Comparison of ENCODE assay signal across 24 cellular contexts in the genomic region with DNA sequence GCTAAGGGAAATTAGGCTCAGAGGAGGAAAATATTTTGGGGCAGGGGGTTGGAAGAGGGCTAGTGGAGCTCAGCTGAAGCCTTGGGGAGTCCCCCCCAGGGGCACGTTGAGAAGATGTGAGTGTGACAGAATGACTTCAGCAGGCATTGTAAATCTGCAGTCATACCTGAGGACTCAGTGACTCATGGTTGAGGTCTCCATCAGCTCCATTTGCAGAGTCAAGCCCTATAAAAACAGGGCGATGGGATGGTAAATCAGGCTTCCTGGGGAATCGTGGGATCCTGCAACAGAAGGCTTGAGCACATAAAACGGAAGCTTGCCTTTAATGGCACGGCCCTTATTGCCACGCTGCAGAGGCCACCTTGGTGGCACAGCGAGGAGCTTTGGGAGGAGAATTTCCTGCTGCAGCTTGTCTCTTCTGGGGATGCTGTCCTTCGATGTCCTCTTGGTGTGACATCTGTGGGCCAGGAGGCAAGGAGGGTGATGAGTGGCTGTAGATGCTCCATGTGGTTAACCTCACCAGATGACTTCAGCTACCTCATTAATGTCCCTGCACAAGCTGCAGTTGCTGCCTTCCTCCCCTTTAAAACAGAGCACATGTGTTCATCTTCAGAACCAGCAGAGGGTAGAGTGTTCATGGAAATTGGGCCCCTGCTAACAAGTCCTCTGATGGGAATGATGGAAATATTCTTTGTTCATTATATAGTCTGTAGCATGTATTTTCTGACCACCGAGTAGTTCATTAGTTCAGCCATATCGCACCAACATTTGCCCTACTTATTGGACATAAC.
DNase-seq lines count a peak whose midpoint lies in the region; FAIRE-seq and TF ChIP-seq lines count a peak whose summit lies in the region.
"Had no signal": no experiment of that assay in that cellular context is flagged by ENCODE, and none has a peak within 500 bp of the region (broad histone marks: within the 10 kb centered on the region; RNA-seq: fewer than 3 reads in every experiment).

No MANE protein-coding gene starts in this region.

- no peak overlapping the region for H3K27ac ChIP-seq in VCaP
- H3K27ac ChIP-seq: KMS-11, psoas muscle, suprapubic skin had no signal

- FAIRE-seq in HTR-8/SVneo (lab: Jason Lieb, UNC): no peak
- FAIRE-seq: GM19239, kidney had no signal

- DNase-seq in AG20443 (ENCODE audit: low spot score) (peak; percentile 30), HTR-8/SVneo (ENCODE audit: insufficient read length, low spot score) (peak; percentile 7), fibroblast of villous mesenchyme (ENCODE audit: low read depth) (peak; percentile 7), NCI-H187 (lab: John Stamatoyannopoulos, UW) (no peak), HCEC 1CT (no peak), UCSD-AML1 (lab: John Stamatoyannopoulos, UW; ENCODE audit: unreplicated experiment) (no peak)
- no peak for DNase-seq in central memory CD4-positive, alpha-beta T cell
- DNase-seq: AML-193; caudate nucleus; effector CD4-positive, alpha-beta T cell; hypothalamus; kidney; natural killer cell; NCI-H1105 treated with DMSO at 0.1 percent for 48 hours; NCI-H226; psoas muscle; SHP77; stimulated activated CD8-positive, alpha-beta memory T cell treated with anti-CD3 and anti-CD28 coated beads, Interleukin-4, amount 100 ng/mL, for 48 hours; T-helper 2 cell had no signal

- TF ChIP-seq CTCF in VCaP (conservative IDR thresholded peaks at IDR 0.05): 0 out of 2 replicates have a peak, but pooled peaks have one; percentile 15
- TF ChIP-seq CTCF in fibroblast of villous mesenchyme (IDR thresholded peaks at IDR 0.05; ENCODE audit: insufficient read depth, low read depth, low read length): peak; percentile 10

- no peak overlapping the region for H3K4me3 ChIP-seq in fibroblast of villous mesenchyme (ENCODE audit: low read depth, low read length)
- H3K4me3 ChIP-seq: HAP-1, psoas muscle, suprapubic skin had no signal

Comparison
In these comparisons a context has a peak if more than half of its experiments do, and no peak if none do; other contexts are left out.
1. DNase-seq: peak in AG20443 (single experiment), HTR-8/SVneo (single experiment) and fibroblast of villous mesenchyme (single experiment); none in NCI-H187 (0 of 2), HCEC 1CT (single experiment), central memory CD4-positive, alpha-beta T cell (single experiment) and UCSD-AML1 (single experiment).